17 cellular contexts compared by ENCODE assay signal in the genomic region with DNA sequence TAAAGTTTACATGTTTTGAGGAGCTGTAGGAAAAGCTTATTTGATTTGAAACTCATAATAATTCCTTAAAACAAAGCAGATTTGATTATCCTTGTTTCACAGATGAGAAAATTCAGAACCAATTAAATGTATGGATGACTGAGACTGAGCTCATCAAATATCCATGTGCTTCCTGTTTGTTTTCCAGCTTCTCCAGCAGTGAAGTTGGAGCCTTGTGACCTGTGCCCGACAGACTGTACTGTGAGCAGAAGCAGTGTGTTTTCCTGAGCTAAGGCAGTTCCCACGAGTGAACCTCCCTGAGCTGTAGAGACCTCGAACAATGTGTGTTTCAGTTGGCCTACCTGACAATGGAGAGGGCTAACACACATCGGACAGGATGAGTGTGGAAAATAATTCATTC.
A peak's percentile ranks its signal among the peaks of the same experiment; 100 is the strongest.
DNase-seq lines count a peak whose midpoint lies in the region; ATAC-seq, FAIRE-seq and TF ChIP-seq lines count a peak whose summit lies in the region.
"Had no signal": no experiment of that assay in that cellular context is flagged by ENCODE, and none has a peak within 500 bp of the region (broad histone marks: within the 10 kb centered on the region; RNA-seq: fewer than 3 reads in every experiment).

No MANE protein-coding gene starts in this region.

- no peak overlapping the region for H3K27ac Mint-ChIP-seq in astrocyte (ENCODE audit: unreplicated experiment)
- H3K27ac Mint-ChIP-seq in activated T-cell treated with anti-CD3 and anti-CD28 coated beads, Interleukin-2, amount 50 U/mL, for 72 hours, result no peak overlapping the region
- H3K27ac Mint-ChIP-seq: CD8-positive, alpha-beta memory T cell; GM23338; HFFc6 had no signal

- H3K4me1 ChIP-seq in astrocyte (ENCODE audit: insufficient read depth, low read length), result no peaks in the 10 kb centered on the region
- H3K4me1 ChIP-seq: BLaER1 had no signal

- no peaks in the 10 kb centered on the region for H3K36me3 Mint-ChIP-seq in astrocyte (ENCODE audit: low read depth, unreplicated experiment)
- H3K36me3 Mint-ChIP-seq in activated T-cell treated with anti-CD3 and anti-CD28 coated beads, Interleukin-2, amount 50 U/mL, for 72 hours (ENCODE audit: insufficient read depth in 2 of 2), result peaks cover 0 to 3% of the 10 kb centered on the region in 2 donors
- H3K36me3 Mint-ChIP-seq: CD8-positive, alpha-beta memory T cell had no signal

- no peaks in the 10 kb centered on the region for H3K9me3 ChIP-seq in astrocyte (ENCODE audit: insufficient read depth, low read depth, low read length)
- H3K9me3 ChIP-seq: BLaER1 had no signal

- no peaks in the 10 kb centered on the region for H3K27me3 ChIP-seq in astrocyte (ENCODE audit: insufficient read depth, low read length)
- H3K27me3 ChIP-seq: BLaER1 had no signal

- ATAC-seq in activated T-cell treated with anti-CD3 and anti-CD28 coated beads, Interleukin-2, amount 50 U/mL, for 72 hours (replicated peaks in 1 of 2), result no peak
- no peak for ATAC-seq in GM21576 (IDR thresholded peaks at IDR 0.05; ENCODE audit: unreplicated experiment)
- ATAC-seq: GM23338 had no signal

- H4K20me1 ChIP-seq in astrocyte (ENCODE audit: insufficient read depth, low read length), result no peaks in the 10 kb centered on the region
- H4K20me1 ChIP-seq: BLaER1 had no signal

- DNase-seq in HT1080 (ENCODE audit: low read depth) (peak; percentile 26), astrocyte (ENCODE audit: low read depth) (no peak), fibroblast of mammary gland (ENCODE audit: low read depth) (peak; percentile 69), skeletal muscle cell (ENCODE audit: low read depth) (peak; percentile 9), AG08396 (ENCODE audit: low spot score) (no peak)
- no peak for DNase-seq in activated T-cell treated with anti-CD3 and anti-CD28 coated beads, Interleukin-2, amount 50 U/mL, for 72 hours
- DNase-seq: CD8-positive, alpha-beta memory T cell; DND-41; HFFc6; Kasumi-1; NCI-H1105 treated with DMSO at 0.1 percent for 48 hours; NCI-H187 treated with DMSO at 0.1 percent for 48 hours; NCI-H510A treated with DMSO at 0.1 percent for 48 hours; SHP77 treated with DMSO at 0.1 percent for 48 hours had no signal

- H3K27ac ChIP-seq in astrocyte (ENCODE audit: low read depth, low read length), result no peak overlapping the region
- H3K27ac ChIP-seq: BLaER1 had no signal

- no peaks in the 10 kb centered on the region for H3K27me3 Mint-ChIP-seq in astrocyte (ENCODE audit: low read depth, unreplicated experiment)
- no peaks in the 10 kb centered on the region for H3K27me3 Mint-ChIP-seq in activated T-cell treated with anti-CD3 and anti-CD28 coated beads, Interleukin-2, amount 50 U/mL, for 72 hours (ENCODE audit: low read depth)
- H3K27me3 Mint-ChIP-seq: CD8-positive, alpha-beta memory T cell had no signal

- peak overlapping the region; percentile 51 for H2AFZ ChIP-seq in astrocyte (ENCODE audit: low read depth, low read length)

- no peaks in the 10 kb centered on the region for H3K36me3 ChIP-seq in astrocyte (ENCODE audit: insufficient read depth, low read length)
- H3K36me3 ChIP-seq: BLaER1 had no signal

- H3K9ac ChIP-seq in astrocyte (ENCODE audit: low read length), result no peak overlapping the region
- H3K9ac ChIP-seq: BLaER1 had no signal

- no peak overlapping the region for H3K4me3 ChIP-seq in astrocyte (ENCODE audit: insufficient read depth, low read depth, low read length)
- H3K4me3 ChIP-seq in fibroblast of mammary gland (ENCODE audit: control insufficient read depth, low read depth, low read length), result no peak overlapping the region
- no peak overlapping the region for H3K4me3 ChIP-seq in skeletal muscle cell (ENCODE audit: low read depth, low read length)
- H3K4me3 ChIP-seq: BLaER1, GM23338 had no signal

- H3K4me1 Mint-ChIP-seq in astrocyte (ENCODE audit: low read depth, unreplicated experiment), result peaks cover 4% of the 10 kb centered on the region
- H3K4me1 Mint-ChIP-seq in activated T-cell treated with anti-CD3 and anti-CD28 coated beads, Interleukin-2, amount 50 U/mL, for 72 hours (ENCODE audit: low read depth), result peaks cover 8% of the 10 kb centered on the region
- H3K4me1 Mint-ChIP-seq: CD8-positive, alpha-beta memory T cell had no signal

- TF ChIP-seq CTCF in astrocyte (IDR thresholded peaks at IDR 0.05; ENCODE audit: insufficient read depth, low read depth, low read length) (no peak), fibroblast of mammary gland (conservative IDR thresholded peaks at IDR 0.05; ENCODE audit: control insufficient read depth, insufficient read depth, low read depth, low read length) (no peak)

- peak overlapping the region; percentile 14 for H3K4me2 ChIP-seq in astrocyte (ENCODE audit: low read length)
- H3K4me2 ChIP-seq: BLaER1, GM23338 had no signal

- no peaks in the 10 kb centered on the region for H3K79me2 ChIP-seq in astrocyte (ENCODE audit: insufficient read depth, low read length)

- no peak for FAIRE-seq in astrocyte (lab: Jason Lieb, UNC)

- H3K4me3 Mint-ChIP-seq in astrocyte (ENCODE audit: unreplicated experiment), result no peak overlapping the region
- no peak overlapping the region for H3K4me3 Mint-ChIP-seq in activated T-cell treated with anti-CD3 and anti-CD28 coated beads, Interleukin-2, amount 50 U/mL, for 72 hours
- H3K4me3 Mint-ChIP-seq: CD8-positive, alpha-beta memory T cell; GM23338; HFFc6 had no signal

- no peaks in the 10 kb centered on the region for H3K9me3 Mint-ChIP-seq in astrocyte (ENCODE audit: unreplicated experiment)
- H3K9me3 Mint-ChIP-seq in activated T-cell treated with anti-CD3 and anti-CD28 coated beads, Interleukin-2, amount 50 U/mL, for 72 hours, result peaks cover 3% of the 10 kb centered on the region in 2 donors

Comparison
In these comparisons a context has a peak if more than half of its experiments do, and no peak if none do; other contexts are left out.
1. DNase-seq: peak in HT1080 (single experiment), fibroblast of mammary gland (single experiment) and skeletal muscle cell (single experiment); none in astrocyte (single experiment), activated T-cell treated with anti-CD3 and anti-CD28 coated beads, Interleukin-2, amount 50 U/mL, for 72 hours (0 of 2) and AG08396 (single experiment).